In the genomic region with DNA sequence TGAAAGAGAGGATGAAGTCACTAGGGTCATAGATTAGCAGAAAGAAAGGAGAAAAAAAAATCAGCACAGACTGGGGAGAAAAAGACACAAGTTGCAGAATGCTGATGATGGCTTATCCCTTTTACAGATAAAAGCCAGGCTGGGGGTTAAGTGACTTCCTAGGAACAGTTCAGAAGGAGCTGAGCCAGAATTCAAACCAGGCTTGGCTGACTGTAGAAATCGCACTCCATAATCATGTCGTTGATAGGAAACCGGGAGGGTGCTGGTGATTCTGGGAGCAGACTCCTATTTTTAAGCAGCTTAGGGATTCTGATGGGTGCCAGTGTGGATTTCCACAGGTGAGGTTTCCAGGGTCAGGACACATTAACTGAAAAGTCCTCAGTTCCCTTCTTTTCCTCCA, we compare ENCODE assay signal across 19 cellular contexts.
DNase-seq lines count a peak whose midpoint lies in the region; ATAC-seq lines count a peak whose summit lies in the region.
"Had no signal": no experiment of that assay in that cellular context is flagged by ENCODE, and none has a peak within 500 bp of the region (broad histone marks: within the 10 kb centered on the region; RNA-seq: fewer than 3 reads in every experiment).

No MANE protein-coding gene starts in this region.

- peak overlapping the region; percentile 22 to 92 for H3K27ac Mint-ChIP-seq in activated naive CD4-positive, alpha-beta T cell treated with anti-CD3 and anti-CD28 coated beads, Interleukin-2, amount 50 U/mL, for 72 hours
- H3K27ac Mint-ChIP-seq in activated CD4-positive, alpha-beta memory T cell treated with anti-CD3 and anti-CD28 coated beads for 36 hours, result peak overlapping the region; percentile 23
- peak overlapping the region; percentile 86 to 99 (median 98) for H3K27ac Mint-ChIP-seq in immature natural killer cell
- H3K27ac Mint-ChIP-seq: CD14-positive monocyte, WTC11 had no signal

- CTCF ChIA-PET in activated CD4-positive, alpha-beta memory T cell treated with anti-CD3 and anti-CD28 coated beads for 36 hours (lab: Charles Lee), result no interaction called here

- H3K27me3 Mint-ChIP-seq in activated CD4-positive, alpha-beta memory T cell treated with anti-CD3 and anti-CD28 coated beads for 36 hours, result no peaks in the 10 kb centered on the region
- H3K27me3 Mint-ChIP-seq in immature natural killer cell (ENCODE audit: low read depth in 3 of 3), result peaks cover 9 to 13% (median 11%) of the 10 kb centered on the region in 3 donors

- H3K36me3 Mint-ChIP-seq in activated naive CD4-positive, alpha-beta T cell treated with anti-CD3 and anti-CD28 coated beads, Interleukin-2, amount 50 U/mL, for 72 hours, result peaks cover 64 to 89% of the 10 kb centered on the region in 2 donors
- peaks cover 63% of the 10 kb centered on the region for H3K36me3 Mint-ChIP-seq in activated CD4-positive, alpha-beta memory T cell treated with anti-CD3 and anti-CD28 coated beads for 36 hours
- H3K36me3 Mint-ChIP-seq in immature natural killer cell, result peaks cover 26 to 44% (median 34%) of the 10 kb centered on the region in 3 donors

- H3K4me3 Mint-ChIP-seq in activated CD4-positive, alpha-beta memory T cell treated with anti-CD3 and anti-CD28 coated beads for 36 hours, result no peak overlapping the region
- H3K4me3 Mint-ChIP-seq in immature natural killer cell, result no peak overlapping the region
- H3K4me3 Mint-ChIP-seq: CD14-positive monocyte, WTC11 had no signal

- POLR2A ChIA-PET in activated CD4-positive, alpha-beta memory T cell treated with anti-CD3 and anti-CD28 coated beads for 36 hours (lab: Charles Lee), result no interaction called here

- intact Hi-C loops in activated CD4-positive, alpha-beta memory T cell treated with anti-CD3 and anti-CD28 coated beads for 36 hours (cut with micrococcal nuclease), result loop anchor here (10.0 kb wide), 1 partner anchor 515 kb away; no protein-coding TSS in a partner anchor

- ATAC-seq in activated naive CD4-positive, alpha-beta T cell treated with anti-CD3 and anti-CD28 coated beads, Interleukin-2, amount 50 U/mL, for 72 hours, result no peak
- ATAC-seq in HG03520 (IDR thresholded peaks at IDR 0.05; ENCODE audit: unreplicated experiment), result no peak
- ATAC-seq: esophagus mucosa, HepG2, left lung, WTC11 had no signal

- peaks cover 3 to 20% of the 10 kb centered on the region in 2 donors for H3K9me3 Mint-ChIP-seq in activated naive CD4-positive, alpha-beta T cell treated with anti-CD3 and anti-CD28 coated beads, Interleukin-2, amount 50 U/mL, for 72 hours
- H3K9me3 Mint-ChIP-seq in activated CD4-positive, alpha-beta memory T cell treated with anti-CD3 and anti-CD28 coated beads for 36 hours, result peaks cover 9% of the 10 kb centered on the region
- H3K9me3 Mint-ChIP-seq in immature natural killer cell, result no peaks in the 10 kb centered on the region

- no peak for DNase-seq in activated naive CD4-positive, alpha-beta T cell treated with anti-CD3 and anti-CD28 coated beads, Interleukin-2, amount 50 U/mL, for 72 hours (ENCODE audit: low spot score in 2 of 2)
- DNase-seq in activated naive CD4-positive, alpha-beta T cell (lab: John Stamatoyannopoulos, UW), result no peak
- no peak for DNase-seq in activated CD4-positive, alpha-beta memory T cell treated with anti-CD3 and anti-CD28 coated beads for 36 hours
- DNase-seq in immature natural killer cell (no peak), activated gamma-delta T cell (lab: John Stamatoyannopoulos, UW) (no peak), DMS53 (lab: John Stamatoyannopoulos, UW) (no peak)
- DNase-seq: left lung; NCI-H1092; NCI-H1930; NCI-H345; NCI-H82; stimulated activated CD4-positive, alpha-beta T cell treated with anti-CD3 and anti-CD28 coated beads, Interleukin-4, amount 100 ng/mL, for 1 hour; stimulated activated naive CD4-positive, alpha-beta T cell; T-helper 9 cell had no signal

- H3K4me1 Mint-ChIP-seq in activated CD4-positive, alpha-beta memory T cell treated with anti-CD3 and anti-CD28 coated beads for 36 hours (ENCODE audit: low read depth), result peaks cover 57% of the 10 kb centered on the region
- H3K4me1 Mint-ChIP-seq in immature natural killer cell, result peaks cover 42 to 44% of the 10 kb centered on the region in 2 donors

Comparison
In these comparisons a context has a peak if more than half of its experiments do, and no peak if none do; other contexts are left out.
1. H3K27ac Mint-ChIP-seq: peak in every context shown above with its lines; median percentile 98 in immature natural killer cell; 57 in activated naive CD4-positive, alpha-beta T cell treated with anti-CD3 and anti-CD28 coated beads, Interleukin-2, amount 50 U/mL, for 72 hours; 23 in activated CD4-positive, alpha-beta memory T cell treated with anti-CD3 and anti-CD28 coated beads for 36 hours.